ENCODE assay signal across 18 cellular contexts in the genomic region with DNA sequence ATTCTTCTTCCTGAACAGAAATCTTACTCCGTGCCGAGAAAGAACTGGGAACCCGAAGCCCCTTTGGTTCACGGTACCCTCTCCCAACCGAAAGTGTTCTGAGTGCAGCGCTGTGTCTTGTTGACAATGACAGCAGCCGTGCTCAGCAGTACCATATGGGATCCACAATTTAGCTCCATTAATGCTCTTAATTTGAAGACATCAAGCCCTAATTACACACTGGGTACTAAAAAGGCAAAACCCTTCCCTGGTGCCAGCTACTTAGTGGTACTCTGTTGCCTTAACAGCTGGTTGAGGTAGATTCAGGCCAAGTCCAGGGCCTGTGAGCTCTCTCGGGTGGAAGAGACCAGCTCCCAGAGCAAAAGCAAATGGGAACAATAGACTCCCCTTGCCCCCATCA.
"Had no signal": no experiment of that assay in that cellular context is flagged by ENCODE, and none has a peak within 500 bp of the region (broad histone marks: within the 10 kb centered on the region; RNA-seq: fewer than 3 reads in every experiment).

No MANE protein-coding gene starts in this region.

- FAIRE-seq: endothelial cell of umbilical vein, frontal cortex had no signal

- H3K27ac ChIP-seq: esophagus muscularis mucosa, ovary, psoas muscle, right atrium auricular region, thyroid gland, upper lobe of right lung had no signal

- H3K4me1 ChIP-seq: esophagus muscularis mucosa, psoas muscle, right atrium auricular region, thyroid gland, upper lobe of right lung had no signal

- DNase-seq: activated gamma-delta T cell treated with Interleukin-2 at 50 U/mL for 16 hours; activated T-cell treated with anti-CD3 and anti-CD28 coated beads, Interleukin-2, amount 50 U/mL, for 1 hour; aorta; dermis blood vessel endothelial cell; effector CD8-positive, alpha-beta T cell; hippocampal formation; left cardiac atrium; ovary; psoas muscle; stimulated activated CD4-positive, alpha-beta T cell treated with anti-CD3 and anti-CD28 coated beads, Interleukin-12 subunit alpha, Interleukin-12 subunit beta, amount 100 ng/mL, for 4 hours; stimulated activated CD4-positive, alpha-beta T cell treated with anti-CD3 and anti-CD28 coated beads, Interleukin-4, amount 100 ng/mL, for 4 hours; substantia nigra; thyroid gland; upper lobe of right lung had no signal

- H3K9me3 ChIP-seq: esophagus muscularis mucosa, ovary, psoas muscle, right atrium auricular region, thyroid gland, upper lobe of right lung had no signal

- H3K4me3 ChIP-seq: esophagus muscularis mucosa, ovary, psoas muscle, right atrium auricular region, thyroid gland, upper lobe of right lung had no signal

- H3K36me3 ChIP-seq: ovary had no signal

- H3K27me3 ChIP-seq: esophagus muscularis mucosa, ovary, right atrium auricular region, thyroid gland, upper lobe of right lung had no signal
